ENCODE assay signal across 8 cellular contexts in genomic region chr20:20052074-20052970, GRCh38. TPM values are rescaled to one million over a fixed set of nuclear protein-coding genes. Genes with fewer than 3 reads are reported as not detected.
DNase-seq lines count a peak whose midpoint lies in the region; ATAC-seq and TF ChIP-seq lines count a peak whose summit lies in the region.

Gene CFAP61, plus strand, starts transcription at chr20:20052532. Its CDS starts 4,122 bp downstream, at chr20:20056654.
Gene CRNKL1, minus strand, starts transcription at chr20:20052466. Its CDS starts 124 bp downstream, at chr20:20052342.

- H3K9ac ChIP-seq in DND-41 (ENCODE audit: low read depth, low read length) = peak within 1 kb of the TSS; percentile 85

- peak within 1 kb of the TSS; percentile 73 for H3K4me2 ChIP-seq in DND-41 (ENCODE audit: insufficient read depth, low read length)

- intact Hi-C loops in activated T-helper 1 cell treated with anti-CD3 and anti-CD28 coated beads, Interleukin-12 subunit alpha, Interleukin-12 subunit beta, Interleukin-2, Interleukin-4 antibody, amounts not matched to agents 30 ng/mL and 10 ng/mL and 1 ng/mL, durations not matched to agents 14 hours and 24 hours and 36 hours (cut with micrococcal nuclease) = loop anchor here (1.0 to 10.0 kb wide), 7 partner anchors 35 to 1545 kb away; partner anchors contain the start of genes DTD1, KIZ, NAA20 and RALGAPA2
- intact Hi-C loops in esophagus squamous epithelium (cut with DNase I) = no loop called here

- H3K36me3 Mint-ChIP-seq in activated T-helper 1 cell treated with anti-CD3 and anti-CD28 coated beads, Interleukin-12 subunit alpha, Interleukin-12 subunit beta, Interleukin-2, Interleukin-4 antibody, amounts not matched to agents 30 ng/mL and 10 ng/mL and 1 ng/mL, durations not matched to agents 14 hours and 24 hours and 36 hours (ENCODE audit: low read depth) = peaks cover 22% of the 10 kb centered on the region

- WGBS in esophagus squamous epithelium, 2 donors = 1% methylated on average over 25 to 28 of the region's 67 CpGs

- no peaks in the 10 kb centered on the region for H3K9me3 Mint-ChIP-seq in activated T-helper 1 cell treated with anti-CD3 and anti-CD28 coated beads, Interleukin-12 subunit alpha, Interleukin-12 subunit beta, Interleukin-2, Interleukin-4 antibody, amounts not matched to agents 30 ng/mL and 10 ng/mL and 1 ng/mL, durations not matched to agents 14 hours and 24 hours and 36 hours

- H3K36me3 ChIP-seq in DND-41 (ENCODE audit: insufficient read depth, low read length) (peaks cover 39% of the 10 kb centered on the region), KOPT-K1 (ENCODE audit: insufficient read depth, low read length) (peaks cover 36% of the 10 kb centered on the region), Peyer's patch (peaks cover 0 to 32% (median 3%) of the 10 kb centered on the region in 3 donors), esophagus squamous epithelium (peaks cover 4 to 31% (median 16%) of the 10 kb centered on the region in 3 donors), muscle layer of duodenum (ENCODE audit: control insufficient read depth in 1 of 2, insufficient read depth in 2 of 2, low read length in 2 of 2) (peaks cover 29 to 33% of the 10 kb centered on the region in 2 donors)

- peak; percentile 38 to 46 for TF ChIP-seq POLR2A in Peyer's patch (IDR thresholded peaks at IDR 0.05)
- TF ChIP-seq POLR2A in esophagus squamous epithelium (IDR thresholded peaks at IDR 0.05) = peak in 1 of 4 donors; percentile 36

- peak; percentile 95 for ATAC-seq in DND-41 (ENCODE audit: insufficient read depth, low read depth)
- peak; percentile 93 for ATAC-seq in GM21825 (IDR thresholded peaks at IDR 0.05; ENCODE audit: unreplicated experiment)

- H3K27ac ChIP-seq in DND-41 (ENCODE audit: low read length) (peak within 1 kb of the TSS; percentile 89), KOPT-K1 (ENCODE audit: low read depth, low read length, poor library complexity, severe bottlenecking) (peak within 1 kb of the TSS; percentile 72), Peyer's patch (peak within 1 kb of the TSS; percentile 83 to 89 (median 87)), esophagus squamous epithelium (peak within 1 kb of the TSS; percentile 89 to 92 (median 92)), muscle layer of duodenum (ENCODE audit: low read length) (peak within 1 kb of the TSS; percentile 88)

- H3K27me3 ChIP-seq in DND-41 (ENCODE audit: insufficient read depth, low read length, poor library complexity) = no peaks in the 10 kb centered on the region
- no peaks in the 10 kb centered on the region for H3K27me3 ChIP-seq in Peyer's patch
- H3K27me3 ChIP-seq in esophagus squamous epithelium = no peaks in the 10 kb centered on the region
- H3K27me3 ChIP-seq in muscle layer of duodenum (ENCODE audit: low read depth, low read length) = no peaks in the 10 kb centered on the region

- peak; percentile 9 for TF ChIP-seq CTCF in DND-41 (IDR thresholded peaks at IDR 0.05; ENCODE audit: borderline replicate concordance, extremely low read depth, low read length, poor library complexity, severe bottlenecking)
- TF ChIP-seq CTCF in Peyer's patch (IDR thresholded peaks at IDR 0.05) = peak in 2 of 6 experiments; percentile 28 to 30
- TF ChIP-seq CTCF in esophagus squamous epithelium (IDR thresholded peaks at IDR 0.05) = peak in 2 of 6 experiments; percentile 20 to 25

- H3K4me1 Mint-ChIP-seq in activated T-helper 1 cell treated with anti-CD3 and anti-CD28 coated beads, Interleukin-12 subunit alpha, Interleukin-12 subunit beta, Interleukin-2, Interleukin-4 antibody, amounts not matched to agents 30 ng/mL and 10 ng/mL and 1 ng/mL, durations not matched to agents 14 hours and 24 hours and 36 hours (ENCODE audit: low read depth) = peaks cover 13% of the 10 kb centered on the region

- H3K4me1 ChIP-seq in DND-41 (ENCODE audit: insufficient read depth, low read length) = peaks cover 25% of the 10 kb centered on the region
- H3K4me1 ChIP-seq in Peyer's patch = peaks cover 0 to 8% (median 3%) of the 10 kb centered on the region in 4 donors
- peaks cover 0 to 19% (median 7%) of the 10 kb centered on the region in 3 donors for H3K4me1 ChIP-seq in esophagus squamous epithelium
- H3K4me1 ChIP-seq in muscle layer of duodenum (ENCODE audit: control insufficient read depth in 1 of 2, insufficient read depth in 2 of 2, low read length in 2 of 2) = peaks cover 6 to 24% of the 10 kb centered on the region in 2 donors

- peaks cover 27% of the 10 kb centered on the region for H3K79me2 ChIP-seq in DND-41 (ENCODE audit: insufficient read depth, low read length)

- DNase-seq in DND-41 (peak; percentile 97), Peyer's patch (peak; percentile 98 to 99 (median 99)), esophagus squamous epithelium (lab: John Stamatoyannopoulos, UW) (peak; percentile 79)
- DNase-seq in activated T-helper 1 cell treated with anti-CD3 and anti-CD28 coated beads, Interleukin-12 subunit alpha, Interleukin-12 subunit beta, Interleukin-2, Interleukin-4 antibody, amounts not matched to agents 30 ng/mL and 10 ng/mL and 1 ng/mL, durations not matched to agents 14 hours and 24 hours and 36 hours (ENCODE audit: low spot score) = peak; percentile 95
- peak; percentile 96 for DNase-seq in stimulated activated CD8-positive, alpha-beta memory T cell treated with anti-CD3 and anti-CD28 coated beads, Interleukin-7, amount 100 ng/mL, for 24 hours (ENCODE audit: low read depth)

- peaks cover 6% of the 10 kb centered on the region for H3K27me3 Mint-ChIP-seq in activated T-helper 1 cell treated with anti-CD3 and anti-CD28 coated beads, Interleukin-12 subunit alpha, Interleukin-12 subunit beta, Interleukin-2, Interleukin-4 antibody, amounts not matched to agents 30 ng/mL and 10 ng/mL and 1 ng/mL, durations not matched to agents 14 hours and 24 hours and 36 hours (ENCODE audit: insufficient read depth)

- peak within 1 kb of the TSS; percentile 97 for H3K4me3 Mint-ChIP-seq in activated T-helper 1 cell treated with anti-CD3 and anti-CD28 coated beads, Interleukin-12 subunit alpha, Interleukin-12 subunit beta, Interleukin-2, Interleukin-4 antibody, amounts not matched to agents 30 ng/mL and 10 ng/mL and 1 ng/mL, durations not matched to agents 14 hours and 24 hours and 36 hours

- H3K9me3 ChIP-seq in DND-41 (ENCODE audit: insufficient read depth, low read length, severe bottlenecking) (no peaks in the 10 kb centered on the region), KOPT-K1 (ENCODE audit: insufficient read depth, low read length, poor library complexity, severe bottlenecking) (no peaks in the 10 kb centered on the region), Peyer's patch (no peaks in the 10 kb centered on the region), esophagus squamous epithelium (no peaks in the 10 kb centered on the region), muscle layer of duodenum (ENCODE audit: control insufficient read depth in 1 of 2, low read length in 2 of 2) (no peaks in the 10 kb centered on the region)

- peak within 1 kb of the TSS; percentile 96 for H3K27ac Mint-ChIP-seq in activated T-helper 1 cell treated with anti-CD3 and anti-CD28 coated beads, Interleukin-12 subunit alpha, Interleukin-12 subunit beta, Interleukin-2, Interleukin-4 antibody, amounts not matched to agents 30 ng/mL and 10 ng/mL and 1 ng/mL, durations not matched to agents 14 hours and 24 hours and 36 hours

- peak within 1 kb of the TSS; percentile 96 for H2AFZ ChIP-seq in DND-41 (ENCODE audit: low read depth, low read length)

- H3K4me3 ChIP-seq in DND-41 (ENCODE audit: low read depth in 1 of 2, low read length in 2 of 2) (peak within 1 kb of the TSS; percentile 73 to 90), Peyer's patch (peak within 1 kb of the TSS; percentile 65 to 96 (median 85)), esophagus squamous epithelium (peak within 1 kb of the TSS; percentile 88 to 94 (median 90)), muscle layer of duodenum (ENCODE audit: low read depth in 1 of 2, low read length in 2 of 2) (peak within 1 kb of the TSS; percentile 98 to 100)

- H4K20me1 ChIP-seq in DND-41 (ENCODE audit: insufficient read depth, low read length) = peaks cover 8% of the 10 kb centered on the region; the same call in 1 of the 2 replicates

RNA-seq across cellular contexts. Expression of gene CFAP61, which starts in this region (rescaled TPM):
- total RNA-seq in Peyer's patch (not detected), esophagus squamous epithelium (under 1 TPM in 1 of 4 donors, not detected in 3; 0.38 TPM)
- not detected in 2 replicates for total RNA-seq in activated T-helper 1 cell treated with anti-CD3 and anti-CD28 coated beads, Interleukin-12 subunit alpha, Interleukin-12 subunit beta, Interleukin-2, Interleukin-4 antibody, amounts not matched to agents 30 ng/mL and 10 ng/mL and 1 ng/mL, durations not matched to agents 14 hours and 24 hours and 36 hours

RNA-seq across cellular contexts. Expression of gene CRNKL1, which starts in this region (rescaled TPM):
- total RNA-seq in Peyer's patch (10 to 100 TPM; 11.9 to 56.1 (median 23.9) TPM), esophagus squamous epithelium (10 to 100 TPM in 3 of 4 donors, 1 to 10 TPM in 1; 9.3 to 19.4 (median 15.8) TPM)
- 23.9 and 24.1 TPM in 2 replicates for total RNA-seq in activated T-helper 1 cell treated with anti-CD3 and anti-CD28 coated beads, Interleukin-12 subunit alpha, Interleukin-12 subunit beta, Interleukin-2, Interleukin-4 antibody, amounts not matched to agents 30 ng/mL and 10 ng/mL and 1 ng/mL, durations not matched to agents 14 hours and 24 hours and 36 hours

Comparison
In these comparisons a context has a peak if more than half of its experiments do, and no peak if none do; other contexts are left out.
1. Peak in every context shown above with its lines: DNase-seq, ATAC-seq, H3K4me3 ChIP-seq and H3K27ac ChIP-seq.